In the genomic region with DNA sequence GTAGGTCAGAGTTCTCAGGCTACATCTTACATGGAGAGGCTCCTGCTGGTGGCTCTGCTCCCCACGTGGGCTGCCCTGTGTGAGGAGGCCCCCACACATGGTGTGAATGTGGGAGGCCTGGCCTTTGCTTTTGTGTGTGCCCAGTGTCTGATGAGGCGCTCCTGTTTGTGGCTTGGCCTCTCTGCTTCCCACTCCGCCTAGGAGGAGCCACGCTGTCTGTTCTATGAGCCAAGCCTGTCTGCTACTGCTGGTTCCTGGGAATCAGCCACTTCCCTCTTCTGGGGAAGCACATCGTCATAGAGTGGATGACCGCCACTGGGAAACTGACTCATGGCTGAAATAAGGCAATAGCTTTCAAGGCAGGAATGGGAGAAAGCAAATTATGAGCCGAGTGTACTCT, we compare ENCODE assay signal across 1 cellular context.
TF ChIP-seq lines count a peak whose summit lies in the region.

No MANE protein-coding gene starts in this region.

TF ChIP-seq in SK-N-SH, 30 proteins besides CTCF, POLR2A, EP300 and RAD21 (continued from another document):
- TF ChIP-seq, protein P1, sequence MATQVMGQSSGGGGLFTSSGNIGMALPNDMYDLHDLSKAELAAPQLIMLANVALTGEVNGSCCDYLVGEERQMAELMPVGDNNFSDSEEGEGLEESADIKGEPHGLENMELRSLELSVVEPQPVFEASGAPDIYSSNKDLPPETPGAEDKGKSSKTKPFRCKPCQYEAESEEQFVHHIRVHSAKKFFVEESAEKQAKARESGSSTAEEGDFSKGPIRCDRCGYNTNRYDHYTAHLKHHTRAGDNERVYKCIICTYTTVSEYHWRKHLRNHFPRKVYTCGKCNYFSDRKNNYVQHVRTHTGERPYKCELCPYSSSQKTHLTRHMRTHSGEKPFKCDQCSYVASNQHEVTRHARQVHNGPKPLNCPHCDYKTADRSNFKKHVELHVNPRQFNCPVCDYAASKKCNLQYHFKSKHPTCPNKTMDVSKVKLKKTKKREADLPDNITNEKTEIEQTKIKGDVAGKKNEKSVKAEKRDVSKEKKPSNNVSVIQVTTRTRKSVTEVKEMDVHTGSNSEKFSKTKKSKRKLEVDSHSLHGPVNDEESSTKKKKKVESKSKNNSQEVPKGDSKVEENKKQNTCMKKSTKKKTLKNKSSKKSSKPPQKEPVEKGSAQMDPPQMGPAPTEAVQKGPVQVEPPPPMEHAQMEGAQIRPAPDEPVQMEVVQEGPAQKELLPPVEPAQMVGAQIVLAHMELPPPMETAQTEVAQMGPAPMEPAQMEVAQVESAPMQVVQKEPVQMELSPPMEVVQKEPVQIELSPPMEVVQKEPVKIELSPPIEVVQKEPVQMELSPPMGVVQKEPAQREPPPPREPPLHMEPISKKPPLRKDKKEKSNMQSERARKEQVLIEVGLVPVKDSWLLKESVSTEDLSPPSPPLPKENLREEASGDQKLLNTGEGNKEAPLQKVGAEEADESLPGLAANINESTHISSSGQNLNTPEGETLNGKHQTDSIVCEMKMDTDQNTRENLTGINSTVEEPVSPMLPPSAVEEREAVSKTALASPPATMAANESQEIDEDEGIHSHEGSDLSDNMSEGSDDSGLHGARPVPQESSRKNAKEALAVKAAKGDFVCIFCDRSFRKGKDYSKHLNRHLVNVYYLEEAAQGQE (IDR thresholded peaks at IDR 0.05; ENCODE audit: low read depth, low read length) = no peak
- TF ChIP-seq TCF12 (IDR thresholded peaks at IDR 0.05) = no peak
- TF ChIP-seq EZH2phosphoT487 (IDR thresholded peaks at IDR 0.05; ENCODE audit: borderline replicate concordance, low read depth) = no peak
- no peak for TF ChIP-seq JUND (IDR thresholded peaks at IDR 0.05)
- TF ChIP-seq RFX5 (IDR thresholded peaks at IDR 0.05; ENCODE audit: low read length) = no peak
- TF ChIP-seq, protein P2, sequence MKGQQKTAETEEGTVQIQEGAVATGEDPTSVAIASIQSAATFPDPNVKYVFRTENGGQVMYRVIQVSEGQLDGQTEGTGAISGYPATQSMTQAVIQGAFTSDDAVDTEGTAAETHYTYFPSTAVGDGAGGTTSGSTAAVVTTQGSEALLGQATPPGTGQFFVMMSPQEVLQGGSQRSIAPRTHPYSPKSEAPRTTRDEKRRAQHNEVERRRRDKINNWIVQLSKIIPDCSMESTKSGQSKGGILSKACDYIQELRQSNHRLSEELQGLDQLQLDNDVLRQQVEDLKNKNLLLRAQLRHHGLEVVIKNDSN (IDR thresholded peaks at IDR 0.05; ENCODE audit: borderline replicate concordance, low read depth) = no peak
- no peak for TF ChIP-seq TEAD4 (IDR thresholded peaks at IDR 0.05; ENCODE audit: borderline replicate concordance, insufficient read depth)
- no peak for TF ChIP-seq RCOR1 (IDR thresholded peaks at IDR 0.05; ENCODE audit: low read length)
- TF ChIP-seq, protein P3, sequence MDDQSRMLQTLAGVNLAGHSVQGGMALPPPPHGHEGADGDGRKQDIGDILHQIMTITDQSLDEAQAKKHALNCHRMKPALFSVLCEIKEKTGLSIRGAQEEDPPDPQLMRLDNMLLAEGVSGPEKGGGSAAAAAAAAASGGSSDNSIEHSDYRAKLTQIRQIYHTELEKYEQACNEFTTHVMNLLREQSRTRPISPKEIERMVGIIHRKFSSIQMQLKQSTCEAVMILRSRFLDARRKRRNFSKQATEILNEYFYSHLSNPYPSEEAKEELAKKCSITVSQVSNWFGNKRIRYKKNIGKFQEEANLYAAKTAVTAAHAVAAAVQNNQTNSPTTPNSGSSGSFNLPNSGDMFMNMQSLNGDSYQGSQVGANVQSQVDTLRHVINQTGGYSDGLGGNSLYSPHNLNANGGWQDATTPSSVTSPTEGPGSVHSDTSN (IDR thresholded peaks at IDR 0.05) = no peak
- no peak for TF ChIP-seq MXI1 (IDR thresholded peaks at IDR 0.05; ENCODE audit: low read depth, low read length)
- TF ChIP-seq FOXM1 (IDR thresholded peaks at IDR 0.05; ENCODE audit: low read depth) = no peak
- TF ChIP-seq ELF1 (IDR thresholded peaks at IDR 0.05) = no peak
- TF ChIP-seq FOSL2 (IDR thresholded peaks at IDR 0.05; ENCODE audit: borderline replicate concordance, low read depth) = no peak
TF ChIP-seq in SK-N-SH: peak in this region for 0.
